15 cellular contexts compared by ENCODE assay signal in the genomic region with DNA sequence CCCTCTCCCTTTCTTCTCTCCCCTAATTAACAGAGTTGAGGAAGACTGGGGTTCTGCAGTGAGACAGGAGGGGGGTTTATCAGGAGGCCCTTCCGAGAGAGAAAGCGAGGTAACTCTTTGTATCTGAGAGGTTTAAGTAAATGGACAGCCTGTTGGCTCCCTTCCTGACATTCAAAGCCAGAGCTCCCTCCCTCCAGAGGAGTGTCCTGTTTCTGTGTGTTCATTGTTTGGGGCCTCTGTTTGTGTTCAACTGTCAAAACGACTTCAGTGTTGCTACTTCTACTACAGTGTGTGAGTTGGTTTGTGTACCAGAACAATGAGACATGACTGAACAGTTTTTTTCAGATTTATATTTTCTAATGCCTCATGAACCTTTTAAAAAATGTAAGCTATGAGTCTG.
DNase-seq lines count a peak whose midpoint lies in the region; ATAC-seq and TF ChIP-seq lines count a peak whose summit lies in the region.
"Had no signal": no experiment of that assay in that cellular context is flagged by ENCODE, and none has a peak within 500 bp of the region (broad histone marks: within the 10 kb centered on the region; RNA-seq: fewer than 3 reads in every experiment).

No MANE protein-coding gene starts in this region.

- H3K4me1 ChIP-seq in fibroblast of lung (ENCODE audit: control insufficient read depth, extremely low read depth, insufficient read depth, low read length): no peaks in the 10 kb centered on the region
- H3K4me1 ChIP-seq in right lobe of liver: no peaks in the 10 kb centered on the region

- TF ChIP-seq CTCF in fibroblast of lung (conservative IDR thresholded peaks at IDR 0.05 in 1 of 2, IDR thresholded peaks at IDR 0.05 in 1 of 2; ENCODE audit: low read depth in 1 of 2, low read length in 2 of 2) (no peak), right lobe of liver (IDR thresholded peaks at IDR 0.05) (no peak)

- peak; percentile 11 for DNase-seq in NCI-H2029 treated with DMSO at 0.1 percent for 48 hours (lab: John Stamatoyannopoulos, UW)
- no peak for DNase-seq in NCI-H2029 (lab: John Stamatoyannopoulos, UW)
- DNase-seq in fibroblast of lung (ENCODE audit: low read depth in 2 of 2): peak; percentile 20 to 27
- DNase-seq in right lobe of liver: no peak
- no peak for DNase-seq in sciatic nerve (ENCODE audit: low spot score)
- no peak for DNase-seq in NCI-H82 (lab: John Stamatoyannopoulos, UW)
- DNase-seq in NCI-H345 (lab: John Stamatoyannopoulos, UW): no peak
- DNase-seq: 8988T; activated CD4-positive, alpha-beta T cell treated with anti-CD3 and anti-CD28 coated beads, Interleukin-2, amount 10 ng/mL, durations not matched to agents 24 days and 14 days; central memory CD4-positive, alpha-beta T cell; COR-L47; NCI-H1048; NK-92 treated with Interleukin-12 subunit alpha and Interleukin-12 subunit beta, amount 100 ng/mL, for 24 hours; upper lobe of left lung had no signal

- no peaks in the 10 kb centered on the region for H3K36me3 ChIP-seq in fibroblast of lung (ENCODE audit: control insufficient read depth, insufficient read depth, low read length)
- H3K36me3 ChIP-seq in right lobe of liver: no peaks in the 10 kb centered on the region
- H3K36me3 ChIP-seq: upper lobe of left lung had no signal

- no peak overlapping the region for H3K9ac ChIP-seq in fibroblast of lung (ENCODE audit: insufficient read depth, low read length)

- H3K4me3 ChIP-seq in fibroblast of lung (replicated peaks in 1 of 4; ENCODE audit: control extremely low read depth in 1 of 4, insufficient read depth in 1 of 4, low read depth in 3 of 4, low read length in 4 of 4) (no peak overlapping the region), right lobe of liver (no peak overlapping the region)
- H3K4me3 ChIP-seq: upper lobe of left lung had no signal

- intact Hi-C loops in right lobe of liver (cut with DNase I): no loop called here
- intact Hi-C loops in sciatic nerve (cut with DNase I): no loop called here

- WGBS in right lobe of liver (ENCODE audit: insufficient coverage, low coverage, low lambda C conversion rate, missing lambda C conversion rate): 0% methylated on average over 1 of the region's 3 CpGs

- no peak for TF ChIP-seq POLR2A in right lobe of liver (IDR thresholded peaks at IDR 0.05)

- H3K4me2 ChIP-seq in fibroblast of lung (ENCODE audit: extremely low read depth, insufficient read depth, low read length): no peak overlapping the region

- no peaks in the 10 kb centered on the region for H3K79me2 ChIP-seq in fibroblast of lung (ENCODE audit: control insufficient read depth, insufficient read depth, low read length)

- peak in 3 of 4 donors; percentile 44 to 54 (median 49) for ATAC-seq in right lobe of liver
- ATAC-seq in sciatic nerve: peak; percentile 76
- no peak for ATAC-seq in HG03159 (IDR thresholded peaks at IDR 0.05; ENCODE audit: unreplicated experiment)

- no peaks in the 10 kb centered on the region for H4K20me1 ChIP-seq in fibroblast of lung (ENCODE audit: control insufficient read depth, extremely low read depth, insufficient read depth, low read length)

- H3K27ac ChIP-seq in fibroblast of lung (ENCODE audit: insufficient read depth, low read length) (no peak overlapping the region), right lobe of liver (no peak overlapping the region)

- no peaks in the 10 kb centered on the region for H3K9me3 ChIP-seq in fibroblast of lung (ENCODE audit: control insufficient read depth, insufficient read depth, low read depth, low read length)
- H3K9me3 ChIP-seq in right lobe of liver: no peaks in the 10 kb centered on the region
- H3K9me3 ChIP-seq: upper lobe of left lung had no signal

- H2AFZ ChIP-seq in fibroblast of lung (ENCODE audit: low read length): no peak overlapping the region

- H3K27me3 ChIP-seq in fibroblast of lung (ENCODE audit: control insufficient read depth, insufficient read depth, low read length) (no peaks in the 10 kb centered on the region), right lobe of liver (no peaks in the 10 kb centered on the region)
- H3K27me3 ChIP-seq: upper lobe of left lung had no signal

Comparison
In these comparisons a context has a peak if more than half of its experiments do, and no peak if none do; other contexts are left out.
1. DNase-seq: peak in NCI-H2029 treated with DMSO at 0.1 percent for 48 hours (single experiment) and fibroblast of lung (2 of 2); none in NCI-H2029 (single experiment), right lobe of liver (0 of 3), sciatic nerve (single experiment), NCI-H82 (single experiment) and NCI-H345 (single experiment).